ENCODE assay signal across 11 cellular contexts in the genomic region with DNA sequence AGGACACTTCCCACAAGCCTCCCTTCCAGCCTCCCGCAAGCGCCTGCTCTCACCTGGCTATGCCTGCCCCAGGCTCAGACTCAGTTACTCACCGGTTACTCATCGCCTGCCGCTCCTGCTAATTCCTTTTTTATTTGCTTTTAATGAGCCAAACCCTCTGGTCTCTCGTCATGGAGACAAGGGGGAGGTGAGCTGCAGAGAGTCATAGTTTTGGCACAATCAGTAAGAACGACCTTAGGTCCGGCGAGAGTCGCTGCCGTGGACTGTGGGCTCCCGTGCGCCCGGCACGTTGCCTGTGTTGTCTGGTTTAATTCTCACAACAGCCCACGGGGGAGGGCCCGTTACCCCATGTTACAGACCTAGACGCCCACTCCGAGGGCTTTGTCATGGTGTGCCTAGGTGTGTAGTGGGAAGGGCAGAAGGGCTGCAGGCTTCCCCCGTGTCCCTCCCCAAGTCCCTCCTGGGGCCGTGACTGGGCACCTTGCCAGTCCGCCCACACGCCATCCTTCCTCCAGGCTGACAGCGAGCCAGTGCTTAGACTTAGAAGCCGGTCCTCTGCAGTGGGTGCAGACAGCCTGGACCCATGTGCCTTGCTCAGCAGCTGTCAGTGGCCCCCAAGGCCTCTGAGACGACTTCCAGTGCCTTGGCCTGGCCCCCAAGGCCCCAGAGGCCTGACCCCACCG. TPM values are rescaled to one million over a fixed set of nuclear protein-coding genes. Genes with fewer than 3 reads are reported as not detected.
A peak's percentile ranks its signal among the peaks of the same experiment; 100 is the strongest.
DNase-seq lines count a peak whose midpoint lies in the region; ATAC-seq, FAIRE-seq and TF ChIP-seq lines count a peak whose summit lies in the region.
"Had no signal": no experiment of that assay in that cellular context is flagged by ENCODE, and none has a peak within 500 bp of the region (broad histone marks: within the 10 kb centered on the region; RNA-seq: fewer than 3 reads in every experiment).

No MANE protein-coding gene starts in this region.

- H3K27ac Mint-ChIP-seq in osteocyte (ENCODE audit: unreplicated experiment): no peak overlapping the region
- H3K27ac Mint-ChIP-seq: activated naive CD8-positive, alpha-beta T cell had no signal

- no peaks in the 10 kb centered on the region for H3K36me3 Mint-ChIP-seq in osteocyte (ENCODE audit: unreplicated experiment)
- H3K36me3 Mint-ChIP-seq: activated naive CD8-positive, alpha-beta T cell had no signal

- H3K27me3 ChIP-seq in pancreas: no peaks in the 10 kb centered on the region
- peaks cover 100% of the 10 kb centered on the region for H3K27me3 ChIP-seq in MM.1S (replicated peaks; ENCODE audit: insufficient read depth, low read length)

- H3K79me2 ChIP-seq in MM.1S (ENCODE audit: low read length): no peaks in the 10 kb centered on the region

- H3K9me2 ChIP-seq in MM.1S (replicated peaks; ENCODE audit: insufficient read depth, low read length): no peaks in the 10 kb centered on the region

- no peaks in the 10 kb centered on the region for H3F3A ChIP-seq in MM.1S (ENCODE audit: insufficient read depth, low read length)

- H3K36me3 ChIP-seq in pancreas (no peaks in the 10 kb centered on the region), MM.1S (replicated peaks; ENCODE audit: insufficient read depth, low read length) (no peaks in the 10 kb centered on the region)

- FAIRE-seq in pancreas (lab: Jason Lieb, UNC): no peak
- FAIRE-seq: islet of Langerhans had no signal

- peak; percentile 50 to 88 (median 78) for ATAC-seq in pancreas

- no peak overlapping the region for H3K4me2 ChIP-seq in MM.1S (ENCODE audit: low read depth, low read length)

- no peaks in the 10 kb centered on the region for H3K4me1 ChIP-seq in pancreas
- no peaks in the 10 kb centered on the region for H3K4me1 ChIP-seq in MM.1S (ENCODE audit: low read length)

- no peak overlapping the region for H3K9ac ChIP-seq in MM.1S (ENCODE audit: low read length)

- H3K4me3 ChIP-seq in pancreas: no peak overlapping the region
- no peak overlapping the region for H3K4me3 ChIP-seq in MM.1S (ENCODE audit: low read length)
- H3K4me3 ChIP-seq: SK-N-MC had no signal

- no peaks in the 10 kb centered on the region for H3K9me3 Mint-ChIP-seq in osteocyte (ENCODE audit: unreplicated experiment)

- intact Hi-C loops in pancreas (cut with DNase I): no loop called here

- H4K20me1 ChIP-seq in MM.1S (ENCODE audit: insufficient read depth, low read length): no peaks in the 10 kb centered on the region

- H3K27ac ChIP-seq in pancreas (no peak overlapping the region), MM.1S (ENCODE audit: low read length) (no peak overlapping the region)
- H3K27ac ChIP-seq: SK-N-MC had no signal

- H3K27me3 Mint-ChIP-seq in osteocyte (ENCODE audit: unreplicated experiment): peaks cover 9% of the 10 kb centered on the region

- H3K9me3 ChIP-seq in pancreas (no peaks in the 10 kb centered on the region), MM.1S (replicated peaks; ENCODE audit: insufficient read depth, low read length) (no peaks in the 10 kb centered on the region)

- TF ChIP-seq CTCF in pancreas (IDR thresholded peaks at IDR 0.05) (no peak), MM.1S (IDR thresholded peaks at IDR 0.05; ENCODE audit: low read length) (no peak), osteocyte (IDR thresholded peaks at IDR 0.05) (no peak)

- H2AFZ ChIP-seq in MM.1S (ENCODE audit: low read length): no peak overlapping the region

- peaks cover 22% of the 10 kb centered on the region for H3K4me1 Mint-ChIP-seq in osteocyte (ENCODE audit: unreplicated experiment)

- 11 to 15% methylated on average over 27 of the region's 27 CpGs for WGBS in pancreas, 2 donors

- DNase-seq in DMS53 treated with DMSO at 0.1 percent for 48 hours (lab: John Stamatoyannopoulos, UW; ENCODE audit: unreplicated experiment) (peak; percentile 42), NCI-H2029 treated with DMSO at 0.1 percent for 48 hours (lab: John Stamatoyannopoulos, UW) (peak; percentile 12), dedifferentiated amniotic fluid mesenchymal stem cell (ENCODE audit: extremely low spot score) (peak; percentile 16), pancreas (peak in 3 of 6 donors; percentile 28 to 57 (median 46)), MM.1S (no peak), NCI-H526 treated with DMSO at 0.1 percent for 48 hours (lab: John Stamatoyannopoulos, UW) (no peak), osteocyte (ENCODE audit: extremely low spot score, unreplicated experiment) (no peak)
- no peak for DNase-seq in stimulated activated CD4-positive, alpha-beta T cell treated with anti-CD3 and anti-CD28 coated beads, Interleukin-2, amount 100 ng/mL, for 48 hours

- H3K4me3 Mint-ChIP-seq in osteocyte (ENCODE audit: unreplicated experiment): no peak overlapping the region
- H3K4me3 Mint-ChIP-seq: activated naive CD8-positive, alpha-beta T cell had no signal

RNA-seq across cellular contexts. Expression of gene WNT7B, which starts 42.2 kb away (rescaled TPM):
- 1 to 10 TPM in 1 of 6 donors, under 1 TPM in 5; 0.16 to 1.3 (median 0.62) TPM for total RNA-seq in pancreas
- under 1 TPM; 0.66 to 0.95 TPM for polyA plus RNA-seq in pancreas
- 2.3 and 2.7 TPM in 2 replicates for total RNA-seq in osteocyte

Comparison
In these comparisons a context has a peak if more than half of its experiments do, and no peak if none do; other contexts are left out.
1. DNase-seq: peak in DMS53 treated with DMSO at 0.1 percent for 48 hours (single experiment), NCI-H2029 treated with DMSO at 0.1 percent for 48 hours (single experiment) and dedifferentiated amniotic fluid mesenchymal stem cell (single experiment); none in stimulated activated CD4-positive, alpha-beta T cell treated with anti-CD3 and anti-CD28 coated beads, Interleukin-2, amount 100 ng/mL, for 48 hours (0 of 2), MM.1S (single experiment), NCI-H526 treated with DMSO at 0.1 percent for 48 hours (single experiment) and osteocyte (single experiment).